Comparison of ENCODE assay signal across 8 cellular contexts in the genomic region with DNA sequence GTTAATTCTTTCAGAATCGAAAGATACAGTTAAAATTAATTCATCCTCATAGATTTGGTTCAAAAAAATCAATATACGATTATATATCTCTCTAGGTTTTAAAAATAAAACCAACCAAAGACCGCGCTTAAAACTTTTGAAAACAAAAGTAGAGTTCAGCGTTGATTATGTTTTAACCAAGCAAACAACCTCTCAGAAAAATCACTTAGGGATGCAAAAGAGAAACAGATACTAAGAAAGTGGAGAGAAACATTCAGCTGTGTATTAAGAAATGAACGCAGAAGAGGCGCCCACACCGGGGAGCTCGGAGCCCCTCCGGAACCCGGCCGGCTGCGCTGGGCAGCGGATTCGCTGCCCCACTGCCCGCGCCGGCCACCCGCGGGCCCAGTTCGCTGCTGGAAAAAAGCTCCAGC. TPM values are rescaled to one million over a fixed set of nuclear protein-coding genes. Genes with fewer than 3 reads are reported as not detected.
DNase-seq lines count a peak whose midpoint lies in the region; ATAC-seq and TF ChIP-seq lines count a peak whose summit lies in the region.

No MANE protein-coding gene starts in this region.

- H4K20me1 ChIP-seq in PC-3 (ENCODE audit: low read length): no peaks in the 10 kb centered on the region

- peak overlapping the region; percentile 99 for H3K4me3 ChIP-seq in PC-3 (ENCODE audit: low read length)
- peak overlapping the region; percentile 49 for H3K4me3 ChIP-seq in epithelial cell of proximal tubule (ENCODE audit: low read depth, low read length)
- H3K4me3 ChIP-seq in skeletal muscle satellite cell (ENCODE audit: low read length): peak overlapping the region; percentile 67

- peaks cover 52% of the 10 kb centered on the region for H3K79me2 ChIP-seq in PC-3 (ENCODE audit: low read length)

- no peak overlapping the region for H3K27ac ChIP-seq in PC-3 (ENCODE audit: low read length)

- H3K9me2 ChIP-seq in PC-3 (replicated peaks; ENCODE audit: low read length): no peaks in the 10 kb centered on the region

- no peaks in the 10 kb centered on the region for H3F3A ChIP-seq in PC-3 (ENCODE audit: low read length, unreplicated experiment)

- TF ChIP-seq CTCF in GM20000 (IDR thresholded peaks at IDR 0.05; ENCODE audit: extremely low read depth, missing control alignments): no peak
- TF ChIP-seq CTCF in PC-3 (conservative IDR thresholded peaks at IDR 0.05; ENCODE audit: low read depth, low read length): no peak
- TF ChIP-seq CTCF in epithelial cell of proximal tubule (conservative IDR thresholded peaks at IDR 0.05; ENCODE audit: low read depth, low read length): no peak

- H3K27me3 ChIP-seq in PC-3 (ENCODE audit: low read length): no peaks in the 10 kb centered on the region
- H3K27me3 ChIP-seq in skeletal muscle satellite cell (ENCODE audit: control insufficient read depth, insufficient read depth, low read length): peaks cover 63% of the 10 kb centered on the region

- DNase-seq in GM20000 (ENCODE audit: low spot score) (peak; percentile 73), PC-3 (no peak), epithelial cell of proximal tubule (ENCODE audit: low read depth) (no peak), activated gamma-delta T cell (lab: John Stamatoyannopoulos, UW) (no peak), NCI-H1417 (lab: John Stamatoyannopoulos, UW) (no peak)

- POLR2A ChIA-PET in PC-3 (lab: Charles Lee; ENCODE audit: unreplicated experiment): no interaction called here

- H3K4me1 ChIP-seq in PC-3 (ENCODE audit: insufficient read depth, low read length) (peaks cover 13% of the 10 kb centered on the region), skeletal muscle satellite cell (ENCODE audit: control insufficient read depth, insufficient read depth, low read length) (peaks cover 2% of the 10 kb centered on the region)

- no TSS peak for BruUV-seq in PC-3 (replicated peaks; lab: Mats Ljungman, UMichigan)

- H3K4me2 ChIP-seq in PC-3 (ENCODE audit: low read length) (peak overlapping the region; percentile 87), skeletal muscle satellite cell (ENCODE audit: low read length) (peak overlapping the region; percentile 93)

- H2AFZ ChIP-seq in PC-3 (ENCODE audit: low read length): peak overlapping the region; percentile 58

- intact Hi-C loops in PC-3 (cut with micrococcal nuclease): loop anchor here (5.0 kb wide), 3 partner anchors 50 to 300 kb away; no protein-coding TSS in a partner anchor

- H3K36me3 ChIP-seq in PC-3 (ENCODE audit: low read depth, low read length): no peaks in the 10 kb centered on the region
- no peaks in the 10 kb centered on the region for H3K36me3 ChIP-seq in skeletal muscle satellite cell (ENCODE audit: insufficient read depth, low read length)

- CTCF ChIA-PET in PC-3 (lab: Charles Lee): no interaction called here

- ATAC-seq in PC-3 (no peak), GM21825 (IDR thresholded peaks at IDR 0.05; ENCODE audit: unreplicated experiment) (no peak), GM19023 (IDR thresholded peaks at IDR 0.05; ENCODE audit: unreplicated experiment) (no peak)

- H3K9ac ChIP-seq in PC-3 (ENCODE audit: low read length): peak overlapping the region; percentile 83
- peak overlapping the region; percentile 57 for H3K9ac ChIP-seq in skeletal muscle satellite cell (ENCODE audit: low read depth, low read length)

- H3K9me3 ChIP-seq in PC-3 (ENCODE audit: low read length) (no peaks in the 10 kb centered on the region), skeletal muscle satellite cell (replicated peaks; ENCODE audit: low read length) (peaks cover 4% of the 10 kb centered on the region)

RNA-seq across cellular contexts. Expression of gene PITX1, which starts 1.4 kb away (rescaled TPM):
- total RNA-seq in PC-3 (2014; rRNA removed): 40.8 and 69.0 TPM in 2 replicates
- total RNA-seq in epithelial cell of proximal tubule: 0.14 and 1.6 TPM in 2 replicates
- total RNA-seq in skeletal muscle satellite cell (2012; rRNA removed): 0.66 and 1.0 TPM in 2 replicates

Comparison
In these comparisons a context has a peak if more than half of its experiments do, and no peak if none do; other contexts are left out.
1. H3K4me3 ChIP-seq: peak in every context shown above with its lines; median percentile 99 in PC-3; 67 in skeletal muscle satellite cell; 49 in epithelial cell of proximal tubule.
2. RNA of gene PITX1, which starts 1.4 kb away (total RNA-seq): 40.8 to 69.0 TPM in PC-3; 0.14 to 1.6 TPM in epithelial cell of proximal tubule; every median in the first group is over 10 times any median in the second.